In genomic region chr3:34635352-34635850, GRCh38 we compare ENCODE assay signal across 22 cellular contexts.
DNase-seq lines count a peak whose midpoint lies in the region; ATAC-seq, FAIRE-seq and TF ChIP-seq lines count a peak whose summit lies in the region.
"Had no signal": no experiment of that assay in that cellular context is flagged by ENCODE, and none has a peak within 500 bp of the region (broad histone marks: within the 10 kb centered on the region; RNA-seq: fewer than 3 reads in every experiment).

No MANE protein-coding gene starts in this region.

- CTCF ChIA-PET in WTC11 (lab: Charles Lee) = no interaction called here

- no peak overlapping the region for H3K9ac ChIP-seq in kidney (ENCODE audit: low read length in 2 of 2)
- H3K9ac ChIP-seq: BLaER1 had no signal

- TF ChIP-seq CTCF in GM23338 (conservative IDR thresholded peaks at IDR 0.05; ENCODE audit: low read depth in 2 of 2) (no peak), WTC11 (IDR thresholded peaks at IDR 0.05) (no peak), kidney (IDR thresholded peaks at IDR 0.05; ENCODE audit: borderline replicate concordance, extremely low read depth, insufficient read depth) (no peak)

- H3K27me3 ChIP-seq in GM23338 (ENCODE audit: insufficient read depth) = no peaks in the 10 kb centered on the region
- H3K27me3 ChIP-seq: BLaER1 had no signal

- H3K36me3 Mint-ChIP-seq in GM23338 (ENCODE audit: low read depth) (no peaks in the 10 kb centered on the region), WTC11 (no peaks in the 10 kb centered on the region)
- H3K36me3 Mint-ChIP-seq: CD4-positive, CD25-positive, alpha-beta regulatory T cell; CD8-positive, alpha-beta T cell had no signal

- no peaks in the 10 kb centered on the region for H3K9me2 ChIP-seq in GM23338 (ENCODE audit: insufficient read depth)

- POLR2A ChIA-PET in WTC11 (lab: Charles Lee) = no interaction called here

- H3K27ac ChIP-seq in GM23338 (ENCODE audit: low read depth) = no peak overlapping the region
- H3K27ac ChIP-seq in kidney (ENCODE audit: low read depth in 2 of 2, low read length in 2 of 2) = no peak overlapping the region
- H3K27ac ChIP-seq in substantia nigra (ENCODE audit: low read depth, low read length, poor library complexity, severe bottlenecking) = no peak overlapping the region
- H3K27ac ChIP-seq: BLaER1, C4-2B had no signal

- no peak for FAIRE-seq in kidney (lab: Jason Lieb, UNC)
- FAIRE-seq: D721Med, GM12891, GM18507, H54 had no signal

- H4K20me1 ChIP-seq in GM23338 (replicated peaks; ENCODE audit: insufficient read depth) = no peaks in the 10 kb centered on the region
- H4K20me1 ChIP-seq: BLaER1 had no signal

- H3K27ac Mint-ChIP-seq in GM23338 (no peak overlapping the region), WTC11 (no peak overlapping the region)
- H3K27ac Mint-ChIP-seq: B cell; CD4-positive, CD25-positive, alpha-beta regulatory T cell; CD8-positive, alpha-beta T cell; HFFc6 had no signal

- H3K36me3 ChIP-seq in GM23338 (ENCODE audit: insufficient read depth) = no peaks in the 10 kb centered on the region
- H3K36me3 ChIP-seq in kidney (ENCODE audit: control insufficient read depth in 1 of 2, insufficient read depth in 2 of 2, low read length in 2 of 2) = no peaks in the 10 kb centered on the region
- H3K36me3 ChIP-seq: BLaER1, HAP-1 had no signal

- H3K4me1 ChIP-seq in GM23338 (ENCODE audit: insufficient read depth) = peaks cover 8% of the 10 kb centered on the region
- no peaks in the 10 kb centered on the region for H3K4me1 ChIP-seq in kidney (ENCODE audit: control insufficient read depth in 1 of 2, insufficient read depth in 1 of 2, low read depth in 1 of 2, low read length in 2 of 2)
- H3K4me1 ChIP-seq: BLaER1, HAP-1 had no signal

- intact Hi-C loops in kidney (cut with DNase I) = no loop called here

- no peaks in the 10 kb centered on the region for H3K9me3 Mint-ChIP-seq in GM23338
- H3K9me3 Mint-ChIP-seq in WTC11 = peaks cover 19% of the 10 kb centered on the region
- H3K9me3 Mint-ChIP-seq: CD8-positive, alpha-beta T cell had no signal

- peak overlapping the region; percentile 87 for H2AFZ ChIP-seq in GM23338

- H3K27me3 Mint-ChIP-seq in GM23338 (ENCODE audit: insufficient read depth, low read depth, poor library complexity) = no peaks in the 10 kb centered on the region
- H3K27me3 Mint-ChIP-seq in WTC11 (ENCODE audit: low read depth) = no peaks in the 10 kb centered on the region
- H3K27me3 Mint-ChIP-seq: B cell; CD4-positive, CD25-positive, alpha-beta regulatory T cell had no signal

- ATAC-seq in GM23338 = no peak
- peak; percentile 30; the same call in 1 of the 2 replicates for ATAC-seq in WTC11
- ATAC-seq: CD8-positive, alpha-beta T cell had no signal

- no peak overlapping the region for H3K4me2 ChIP-seq in GM23338
- H3K4me2 ChIP-seq: BLaER1 had no signal

- H3K4me3 Mint-ChIP-seq in GM23338 (no peak overlapping the region), WTC11 (no peak overlapping the region)
- H3K4me3 Mint-ChIP-seq: B cell; CD4-positive, CD25-positive, alpha-beta regulatory T cell; CD8-positive, alpha-beta T cell; HFFc6 had no signal

- H3F3A ChIP-seq in GM23338 (replicated peaks; ENCODE audit: low read depth) = no peaks in the 10 kb centered on the region

- no peaks in the 10 kb centered on the region for H3K79me2 ChIP-seq in GM23338 (replicated peaks; ENCODE audit: insufficient read depth)

- no peaks in the 10 kb centered on the region for H3K9me3 ChIP-seq in kidney (ENCODE audit: control insufficient read depth in 1 of 2, low read length in 2 of 2)
- H3K9me3 ChIP-seq: BLaER1, HAP-1 had no signal

- H3K4me3 ChIP-seq in GM23338 (no peak overlapping the region), kidney (ENCODE audit: low read length in 2 of 2) (no peak overlapping the region)
- H3K4me3 ChIP-seq: BLaER1, HAP-1 had no signal

- H3K4me1 Mint-ChIP-seq in GM23338 = peaks cover 8% of the 10 kb centered on the region; the same call in 2 of the 3 replicates
- peaks cover 19% of the 10 kb centered on the region for H3K4me1 Mint-ChIP-seq in WTC11
- H3K4me1 Mint-ChIP-seq: B cell; CD4-positive, CD25-positive, alpha-beta regulatory T cell had no signal

- DNase-seq in GM23338 (ENCODE audit: low spot score) (no peak), WTC11 (ENCODE audit: low spot score) (no peak), kidney (peak; percentile 41), NCI-H524 (lab: John Stamatoyannopoulos, UW) (no peak), COLO668 (lab: John Stamatoyannopoulos, UW; ENCODE audit: unreplicated experiment) (no peak), substantia nigra (lab: John Stamatoyannopoulos, UW) (no peak)
- DNase-seq: CD4-positive, CD25-positive, alpha-beta regulatory T cell; CD8-positive, alpha-beta T cell; DMS 273 treated with DMSO at 0.1 percent for 48 hours; DMS79; EL; GDM1; GOT3; HFFc6 had no signal

TF ChIP-seq in GM23338, 12 proteins besides CTCF, POLR2A, EP300 and RAD21 (continues in another document):
- no peak for TF ChIP-seq EZH2 (IDR thresholded peaks at IDR 0.05; ENCODE audit: low read depth, unreplicated experiment)
- TF ChIP-seq EZH2phosphoT487 (IDR thresholded peaks at IDR 0.05; ENCODE audit: unreplicated experiment) = no peak
- TF ChIP-seq JUNB (IDR thresholded peaks at IDR 0.05; ENCODE audit: unreplicated experiment) = no peak

TF ChIP-seq in WTC11, 78 proteins besides CTCF, POLR2A, EP300 and RAD21:
- TF ChIP-seq, protein P1, sequence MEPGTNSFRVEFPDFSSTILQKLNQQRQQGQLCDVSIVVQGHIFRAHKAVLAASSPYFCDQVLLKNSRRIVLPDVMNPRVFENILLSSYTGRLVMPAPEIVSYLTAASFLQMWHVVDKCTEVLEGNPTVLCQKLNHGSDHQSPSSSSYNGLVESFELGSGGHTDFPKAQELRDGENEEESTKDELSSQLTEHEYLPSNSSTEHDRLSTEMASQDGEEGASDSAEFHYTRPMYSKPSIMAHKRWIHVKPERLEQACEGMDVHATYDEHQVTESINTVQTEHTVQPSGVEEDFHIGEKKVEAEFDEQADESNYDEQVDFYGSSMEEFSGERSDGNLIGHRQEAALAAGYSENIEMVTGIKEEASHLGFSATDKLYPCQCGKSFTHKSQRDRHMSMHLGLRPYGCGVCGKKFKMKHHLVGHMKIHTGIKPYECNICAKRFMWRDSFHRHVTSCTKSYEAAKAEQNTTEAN (CRISPR knock-in tag; IDR thresholded peaks at IDR 0.05) = no peak
- TF ChIP-seq ZNF219 (CRISPR knock-in tag; IDR thresholded peaks at IDR 0.05; ENCODE audit: borderline replicate concordance) (no peak), GABPB1 (CRISPR knock-in tag; IDR thresholded peaks at IDR 0.05) (no peak), ZNF671 (CRISPR knock-in tag; IDR thresholded peaks at IDR 0.05) (no peak), SMAD3 (CRISPR knock-in tag; IDR thresholded peaks at IDR 0.05; ENCODE audit: borderline replicate concordance) (no peak), MXD4 (CRISPR knock-in tag; IDR thresholded peaks at IDR 0.05; ENCODE audit: borderline replicate concordance) (no peak), ZNF138 (CRISPR knock-in tag; conservative IDR thresholded peaks at IDR 0.05) (no peak), NFATC4 (CRISPR knock-in tag; IDR thresholded peaks at IDR 0.05) (no peak), ZNF281 (CRISPR knock-in tag; IDR thresholded peaks at IDR 0.05) (no peak), PRRX2 (CRISPR knock-in tag; IDR thresholded peaks at IDR 0.05) (no peak), TCF7 (CRISPR knock-in tag; IDR thresholded peaks at IDR 0.05; ENCODE audit: low read depth) (no peak), ZNF121 (CRISPR knock-in tag; IDR thresholded peaks at IDR 0.05) (no peak)
- TF ChIP-seq, protein P2, sequence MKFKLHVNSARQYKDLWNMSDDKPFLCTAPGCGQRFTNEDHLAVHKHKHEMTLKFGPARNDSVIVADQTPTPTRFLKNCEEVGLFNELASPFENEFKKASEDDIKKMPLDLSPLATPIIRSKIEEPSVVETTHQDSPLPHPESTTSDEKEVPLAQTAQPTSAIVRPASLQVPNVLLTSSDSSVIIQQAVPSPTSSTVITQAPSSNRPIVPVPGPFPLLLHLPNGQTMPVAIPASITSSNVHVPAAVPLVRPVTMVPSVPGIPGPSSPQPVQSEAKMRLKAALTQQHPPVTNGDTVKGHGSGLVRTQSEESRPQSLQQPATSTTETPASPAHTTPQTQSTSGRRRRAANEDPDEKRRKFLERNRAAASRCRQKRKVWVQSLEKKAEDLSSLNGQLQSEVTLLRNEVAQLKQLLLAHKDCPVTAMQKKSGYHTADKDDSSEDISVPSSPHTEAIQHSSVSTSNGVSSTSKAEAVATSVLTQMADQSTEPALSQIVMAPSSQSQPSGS (CRISPR knock-in tag; IDR thresholded peaks at IDR 0.05; ENCODE audit: borderline replicate concordance, low read depth) = no peak
- TF ChIP-seq, protein P3, sequence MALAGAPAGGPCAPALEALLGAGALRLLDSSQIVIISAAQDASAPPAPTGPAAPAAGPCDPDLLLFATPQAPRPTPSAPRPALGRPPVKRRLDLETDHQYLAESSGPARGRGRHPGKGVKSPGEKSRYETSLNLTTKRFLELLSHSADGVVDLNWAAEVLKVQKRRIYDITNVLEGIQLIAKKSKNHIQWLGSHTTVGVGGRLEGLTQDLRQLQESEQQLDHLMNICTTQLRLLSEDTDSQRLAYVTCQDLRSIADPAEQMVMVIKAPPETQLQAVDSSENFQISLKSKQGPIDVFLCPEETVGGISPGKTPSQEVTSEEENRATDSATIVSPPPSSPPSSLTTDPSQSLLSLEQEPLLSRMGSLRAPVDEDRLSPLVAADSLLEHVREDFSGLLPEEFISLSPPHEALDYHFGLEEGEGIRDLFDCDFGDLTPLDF (CRISPR knock-in tag; IDR thresholded peaks at IDR 0.05) = no peak
TF ChIP-seq in WTC11: peak in this region for 0.
